1 cellular context compared by ENCODE assay signal in genomic region chr10:88702848-88703597, GRCh38.
TF ChIP-seq lines count a peak whose summit lies in the region.

No MANE protein-coding gene starts in this region.

TF ChIP-seq in GM23338, 12 proteins besides CTCF, POLR2A, EP300 and RAD21 (continued from another document):
- TF ChIP-seq ZNF462 (CRISPR knock-in tag; IDR thresholded peaks at IDR 0.05), result peak; percentile 65
